Comparison of ENCODE assay signal across 1 cellular context in genomic region chr19:49456351-49456750, GRCh38.
TF ChIP-seq lines count a peak whose summit lies in the region.

No MANE protein-coding gene starts in this region.

TF ChIP-seq in K562, 482 proteins besides CTCF, POLR2A, EP300 and RAD21:
- 0 out of 2 replicates have a peak, but pooled peaks have one; percentile 22 for TF ChIP-seq ZNF592 (IDR thresholded peaks at IDR 0.05)
- TF ChIP-seq MAFF (IDR thresholded peaks at IDR 0.05; ENCODE audit: low read length), result peak; percentile 20; the same call in 1 of the 2 replicates
- TF ChIP-seq C11orf30 (IDR thresholded peaks at IDR 0.05; ENCODE audit: low read depth), result peak; percentile 47; the same call in 1 of the 2 replicates
- TF ChIP-seq MAFG (tag; conservative IDR thresholded peaks at IDR 0.05), result peak; percentile 75
- TF ChIP-seq NCOA4 (IDR thresholded peaks at IDR 0.05; ENCODE audit: partially characterized antibody), result no peak
- TF ChIP-seq ZNF316 (IDR thresholded peaks at IDR 0.05), result peak; percentile 35; the same call in 1 of the 2 replicates
- 0 out of 2 replicates have a peak, but pooled peaks have one; percentile 42 for TF ChIP-seq NFE2 (IDR thresholded peaks at IDR 0.05; ENCODE audit: low read depth)
- TF ChIP-seq ZNF121 (CRISPR knock-in tag; conservative IDR thresholded peaks at IDR 0.05), result peak; percentile 71; the same call in 1 of the 2 replicates
- no peak for TF ChIP-seq NR2F6 (CRISPR knock-in tag; IDR thresholded peaks at IDR 0.05)
TF ChIP-seq in K562: peak in this region for 7.
